ENCODE assay signal across 28 cellular contexts in genomic region chr13:30714629-30715028, GRCh38. TPM values are rescaled to one million over a fixed set of nuclear protein-coding genes. Genes with fewer than 3 reads are reported as not detected.
A peak's percentile ranks its signal among the peaks of the same experiment; 100 is the strongest.
DNase-seq lines count a peak whose midpoint lies in the region; ATAC-seq and TF ChIP-seq lines count a peak whose summit lies in the region.
"Had no signal": no experiment of that assay in that cellular context is flagged by ENCODE, and none has a peak within 500 bp of the region (broad histone marks: within the 10 kb centered on the region; RNA-seq: fewer than 3 reads in every experiment).

No MANE protein-coding gene starts in this region.

- H3K4me1 Mint-ChIP-seq in natural killer cell treated with Interleukin-12 subunit alpha and Interleukin-12 subunit beta and Interleukin-15 and Interleukin-18, amount 100 ng/mL, for 72 hours (ENCODE audit: low read depth in 2 of 2), result peaks cover 50 to 54% of the 10 kb centered on the region in 2 donors
- H3K4me1 Mint-ChIP-seq in natural killer cell, result peaks cover 22 to 26% of the 10 kb centered on the region in 2 donors

- H3K36me3 Mint-ChIP-seq in natural killer cell treated with Interleukin-12 subunit alpha and Interleukin-12 subunit beta and Interleukin-15 and Interleukin-18, amount 100 ng/mL, for 72 hours, result no peaks in the 10 kb centered on the region
- H3K36me3 Mint-ChIP-seq in natural killer cell, result no peaks in the 10 kb centered on the region

- H3K9me3 Mint-ChIP-seq in natural killer cell treated with Interleukin-12 subunit alpha and Interleukin-12 subunit beta and Interleukin-15 and Interleukin-18, amount 100 ng/mL, for 72 hours, result no peaks in the 10 kb centered on the region
- no peaks in the 10 kb centered on the region for H3K9me3 Mint-ChIP-seq in natural killer cell

- no peak overlapping the region for H3K4me3 ChIP-seq in left lung
- H3K4me3 ChIP-seq in MG63, result no peak overlapping the region
- H3K4me3 ChIP-seq: adrenal gland, esophagus muscularis mucosa, psoas muscle, sigmoid colon, stomach had no signal

- H3K36me3 ChIP-seq in left lung, result no peaks in the 10 kb centered on the region
- no peaks in the 10 kb centered on the region for H3K36me3 ChIP-seq in MG63
- H3K36me3 ChIP-seq: adrenal gland, esophagus muscularis mucosa, sigmoid colon, stomach had no signal

- peak overlapping the region; percentile 11 for H3K4me3 Mint-ChIP-seq in natural killer cell treated with Interleukin-12 subunit alpha and Interleukin-12 subunit beta and Interleukin-15 and Interleukin-18, amount 100 ng/mL, for 72 hours
- no peak overlapping the region for H3K4me3 Mint-ChIP-seq in natural killer cell
- H3K4me3 Mint-ChIP-seq: activated CD4-positive, alpha-beta T cell treated with anti-CD3 and anti-CD28 coated beads for 36 hours had no signal

- H3K27ac ChIP-seq in left lung, result peak overlapping the region in 1 of 2 donors; percentile 90
- H3K27ac ChIP-seq: esophagus muscularis mucosa, KMS-11, psoas muscle, sigmoid colon had no signal

- TF ChIP-seq CTCF in natural killer cell (IDR thresholded peaks at IDR 0.05), result no peak
- no peak for TF ChIP-seq CTCF in left lung (IDR thresholded peaks at IDR 0.05)

- no peak for DNase-seq in natural killer cell treated with Interleukin-12 subunit alpha and Interleukin-12 subunit beta and Interleukin-15 and Interleukin-18, amount 100 ng/mL, for 72 hours (ENCODE audit: low spot score)
- DNase-seq in natural killer cell (no peak), NOMO-1 treated with DMSO at 0.1 percent for 48 hours (lab: John Stamatoyannopoulos, UW; ENCODE audit: unreplicated experiment) (peak; percentile 58), left lung (no peak), ureter (ENCODE audit: low spot score) (peak; percentile 15), MG63 (no peak)
- DNase-seq in activated T-cell treated with anti-CD3 and anti-CD28 coated beads, Interleukin-2, amount 50 U/mL, for 1 hour, result no peak
- DNase-seq: ACHN; activated CD4-positive, alpha-beta T cell treated with anti-CD3 and anti-CD28 coated beads for 36 hours; activated naive CD4-positive, alpha-beta T cell treated with Interleukin-2 at 50 U/mL for 16 hours; activated T-cell treated with anti-CD3 and anti-CD28 coated beads, Interleukin-2, amount 50 U/mL, for 48 hours; dermis blood vessel endothelial cell; DMS153; foreskin fibroblast; NCI-H1694; NCI-H446 treated with DMSO at 0.1 percent for 48 hours; NCI-H774; OCI-M1; psoas muscle; sigmoid colon; stimulated activated CD4-positive, alpha-beta T cell treated with anti-CD3 and anti-CD28 coated beads, Interleukin-4, amount 100 ng/mL, for 1 hour; stomach had no signal

- H3K27me3 ChIP-seq in left lung (no peaks in the 10 kb centered on the region), MG63 (no peaks in the 10 kb centered on the region)
- H3K27me3 ChIP-seq: adrenal gland, esophagus muscularis mucosa, sigmoid colon, stomach had no signal

- intact Hi-C loops in natural killer cell (cut with micrococcal nuclease) (loop anchor here (5.0 kb wide), 1 partner anchor 32 kb away; no protein-coding TSS in a partner anchor), left lung (cut with DNase I) (no loop called here)

- H3K9me3 ChIP-seq in left lung, result no peaks in the 10 kb centered on the region
- H3K9me3 ChIP-seq in MG63, result no peaks in the 10 kb centered on the region
- H3K9me3 ChIP-seq: adrenal gland, esophagus muscularis mucosa, psoas muscle, sigmoid colon, stomach had no signal

- peaks cover 4 to 77% of the 10 kb centered on the region in 2 donors for H3K4me1 ChIP-seq in left lung
- H3K4me1 ChIP-seq: adrenal gland, psoas muscle, sigmoid colon, stomach had no signal

- no peak for ATAC-seq in natural killer cell treated with Interleukin-12 subunit alpha and Interleukin-12 subunit beta and Interleukin-15 and Interleukin-18, amount 100 ng/mL, for 72 hours
- ATAC-seq in natural killer cell, result no peak
- ATAC-seq in left lung, result peak; percentile 27
- ATAC-seq in HG03108 (IDR thresholded peaks at IDR 0.05; ENCODE audit: unreplicated experiment), result no peak
- ATAC-seq: activated CD4-positive, alpha-beta T cell treated with anti-CD3 and anti-CD28 coated beads for 36 hours; left lobe of liver; psoas muscle; SK-N-SH treated with all-trans-retinoic acid at 6 μM for 48 hours had no signal

- H3K27ac Mint-ChIP-seq in natural killer cell treated with Interleukin-12 subunit alpha and Interleukin-12 subunit beta and Interleukin-15 and Interleukin-18, amount 100 ng/mL, for 72 hours, result peak overlapping the region; percentile 30 to 73
- H3K27ac Mint-ChIP-seq in natural killer cell, result no peak overlapping the region
- H3K27ac Mint-ChIP-seq: activated CD4-positive, alpha-beta T cell treated with anti-CD3 and anti-CD28 coated beads for 36 hours had no signal

- H3K27me3 Mint-ChIP-seq in natural killer cell treated with Interleukin-12 subunit alpha and Interleukin-12 subunit beta and Interleukin-15 and Interleukin-18, amount 100 ng/mL, for 72 hours, result no peaks in the 10 kb centered on the region
- no peaks in the 10 kb centered on the region for H3K27me3 Mint-ChIP-seq in natural killer cell (ENCODE audit: low read depth in 2 of 2)

RNA-seq across cellular contexts. Expression of gene ALOX5AP, which starts 20.7 kb away (rescaled TPM):
- 100 to 1,000 TPM in 1 of 2 donors, 10 to 100 TPM in 1; 49.8 to 173 TPM for total RNA-seq in natural killer cell treated with Interleukin-12 subunit alpha and Interleukin-12 subunit beta and Interleukin-15 and Interleukin-18, amount 100 ng/mL, for 72 hours
- 100 to 1,000 TPM in 2 of 3 donors, 10 to 100 TPM in 1; 83.9 to 150 (median 114) TPM for total RNA-seq in natural killer cell
- 100 to 1,000 TPM in 1 of 2 donors, 10 to 100 TPM in 1; 76.3 to 201 TPM for total RNA-seq in left lung
- 10.7 TPM for total RNA-seq in ureter
- not detected in 2 replicates for total RNA-seq in MG63 (2014; rRNA removed; shearing (Covaris generic); ENCODE audit: low replicate concordance)

Comparison
In these comparisons a context has a peak if more than half of its experiments do, and no peak if none do; other contexts are left out.
1. H3K27ac Mint-ChIP-seq: peak in natural killer cell treated with Interleukin-12 subunit alpha and Interleukin-12 subunit beta and Interleukin-15 and Interleukin-18, amount 100 ng/mL, for 72 hours (2 of 2); none in natural killer cell (0 of 2).
2. DNase-seq: peak in NOMO-1 treated with DMSO at 0.1 percent for 48 hours (single experiment) and ureter (single experiment); none in natural killer cell treated with Interleukin-12 subunit alpha and Interleukin-12 subunit beta and Interleukin-15 and Interleukin-18, amount 100 ng/mL, for 72 hours (single experiment), natural killer cell (single experiment), left lung (0 of 2), MG63 (single experiment) and activated T-cell treated with anti-CD3 and anti-CD28 coated beads, Interleukin-2, amount 50 U/mL, for 1 hour (single experiment).
3. RNA of gene ALOX5AP, which starts 20.7 kb away (total RNA-seq): 76.3 to 201 TPM in left lung, 49.8 to 173 TPM in natural killer cell treated with Interleukin-12 subunit alpha and Interleukin-12 subunit beta and Interleukin-15 and Interleukin-18, amount 100 ng/mL, for 72 hours, 83.9 to 150 TPM in natural killer cell and 10.7 TPM in ureter (single experiment); not detected in MG63; every median in the first group is over 10 times any median in the second.